8 cellular contexts compared by ENCODE assay signal in genomic region chr7:47474937-47475879, GRCh38.
A peak's percentile ranks its signal among the peaks of the same experiment; 100 is the strongest.
DNase-seq lines count a peak whose midpoint lies in the region; ATAC-seq and TF ChIP-seq lines count a peak whose summit lies in the region.

No MANE protein-coding gene starts in this region.

- H3K27me3 Mint-ChIP-seq in naive B cell: no peaks in the 10 kb centered on the region

- TF ChIP-seq CTCF in GM20000 (IDR thresholded peaks at IDR 0.05; ENCODE audit: extremely low read depth, missing control alignments) (no peak), epithelial cell of proximal tubule (conservative IDR thresholded peaks at IDR 0.05; ENCODE audit: low read depth, low read length) (peak; percentile 28)

- no peaks in the 10 kb centered on the region for H3K36me3 Mint-ChIP-seq in naive B cell

- peak; percentile 94 for DNase-seq in GM03348 (ENCODE audit: low spot score)
- peak; percentile 79 for DNase-seq in GM20000 (ENCODE audit: low spot score)
- peak; percentile 97 for DNase-seq in RPMI8226
- DNase-seq in epithelial cell of proximal tubule (ENCODE audit: low read depth): peak; percentile 90
- no peak for DNase-seq in naive B cell
- DNase-seq in NCI-H128 (lab: John Stamatoyannopoulos, UW; ENCODE audit: unreplicated experiment): no peak
- no peak for DNase-seq in stimulated activated CD4-positive, alpha-beta T cell treated with anti-CD3 and anti-CD28 coated beads, Interleukin-2, amount 100 ng/mL, for 48 hours

- ATAC-seq in HG03457 (IDR thresholded peaks at IDR 0.05; ENCODE audit: unreplicated experiment) (peak; percentile 83), naive B cell (ENCODE audit: low read depth in 2 of 2) (peak; percentile 62 to 65)

- H3K27ac Mint-ChIP-seq in naive B cell: no peak overlapping the region

- H3K4me3 Mint-ChIP-seq in naive B cell: no peak overlapping the region

- peaks cover 18 to 27% (median 24%) of the 10 kb centered on the region in 3 donors for H3K4me1 Mint-ChIP-seq in naive B cell

- H3K4me3 ChIP-seq in epithelial cell of proximal tubule (ENCODE audit: low read depth, low read length): no peak overlapping the region

- no peaks in the 10 kb centered on the region for H3K9me3 Mint-ChIP-seq in naive B cell

Comparison
In these comparisons a context has a peak if more than half of its experiments do, and no peak if none do; other contexts are left out.
1. DNase-seq: peak in GM03348 (single experiment), GM20000 (single experiment), RPMI8226 (single experiment) and epithelial cell of proximal tubule (single experiment); none in naive B cell (single experiment), NCI-H128 (single experiment) and stimulated activated CD4-positive, alpha-beta T cell treated with anti-CD3 and anti-CD28 coated beads, Interleukin-2, amount 100 ng/mL, for 48 hours (0 of 2).